In genomic region chr2:228164718-228165117, GRCh38 we compare ENCODE assay signal across 36 cellular contexts. TPM values are rescaled to one million over a fixed set of nuclear protein-coding genes. Genes with fewer than 3 reads are reported as not detected.
"Had no signal": no experiment of that assay in that cellular context is flagged by ENCODE, and none has a peak within 500 bp of the region (broad histone marks: within the 10 kb centered on the region; RNA-seq: fewer than 3 reads in every experiment).

No MANE protein-coding gene starts in this region.

- DNase-seq: activated effector memory CD4-positive, alpha-beta T cell treated with anti-CD3 and anti-CD28 coated beads, Interleukin-2, amount 50 U/mL, for 16 hours; activated effector memory CD4-positive, alpha-beta T cell treated with Interleukin-2 at 50 U/mL for 16 hours; activated gamma-delta T cell; activated gamma-delta T cell treated with Interleukin-2 at 50 U/mL for 16 hours; activated naive CD4-positive, alpha-beta T cell; activated naive CD4-positive, alpha-beta T cell treated with anti-CD3 and anti-CD28 coated beads for 36 hours; activated naive CD4-positive, alpha-beta T cell treated with anti-CD3 and anti-CD28 coated beads, Interleukin-2, amount 10 ng/mL, durations not matched to agents 7 days and 5 days; activated naive CD4-positive, alpha-beta T cell treated with anti-CD3 and anti-CD28 coated beads, Interleukin-2, amount 50 U/mL, for 16 hours; activated naive CD4-positive, alpha-beta T cell treated with Interleukin-2 at 50 U/mL for 16 hours; activated naive CD8-positive, alpha-beta T cell treated with anti-CD3 and anti-CD28 coated beads for 36 hours; activated naive CD8-positive, alpha-beta T cell treated with anti-CD3 and anti-CD28 coated beads, Interleukin-2, amount 10 ng/mL, durations not matched to agents 7 days and 5 days; activated naive CD8-positive, alpha-beta T cell treated with anti-CD3 and anti-CD28 coated beads, Interleukin-2, amount 50 U/mL, for 24 hours; activated T-cell treated with anti-CD3 and anti-CD28 coated beads, Interleukin-2, amount 50 U/mL, for 1 hour; activated T-cell treated with anti-CD3 and anti-CD28 coated beads, Interleukin-2, amount 50 U/mL, for 24 hours; activated T-cell treated with anti-CD3 and anti-CD28 coated beads, Interleukin-2, amount 50 U/mL, for 4 hours; activated T-cell treated with anti-CD3 and anti-CD28 coated beads, Interleukin-2, amount 50 U/mL, for 48 hours; activated T-cell treated with anti-CD3 and anti-CD28 coated beads, Interleukin-2, amount 50 U/mL, for 72 hours; adrenal gland; amniotic stem cell; amygdala; anterior cingulate cortex; aorta; body of pancreas; brain microvascular endothelial cell; caudate nucleus; central memory CD4-positive, alpha-beta T cell; cerebellar nuclear complex had no signal

- ATAC-seq: activated naive CD4-positive, alpha-beta T cell treated with anti-CD3 and anti-CD28 coated beads, Interleukin-2, amount 50 U/mL, for 72 hours; activated naive CD8-positive, alpha-beta T cell treated with anti-CD3 and anti-CD28 coated beads, Interleukin-2, amount 50 U/mL, for 24 hours; activated T-cell treated with anti-CD3 and anti-CD28 coated beads, Interleukin-2, amount 50 U/mL, for 4 hours; activated T-cell treated with anti-CD3 and anti-CD28 coated beads, Interleukin-2, amount 50 U/mL, for 72 hours; activated T-helper 17 cell treated with anti-CD3 and anti-CD28 coated beads, Interleukin-2, amount 50 U/mL, for 72 hours; body of pancreas had no signal

- H3K4me1 ChIP-seq: adrenal gland, ascending aorta, body of pancreas, breast epithelium had no signal

- FAIRE-seq: astrocyte had no signal

- H3K27me3 ChIP-seq: adrenal gland, ascending aorta, body of pancreas, brain microvascular endothelial cell, breast epithelium, cardiac muscle cell had no signal

- H3K27ac ChIP-seq: adrenal gland, ascending aorta, body of pancreas, brain microvascular endothelial cell, breast epithelium, cardiac muscle cell had no signal

- H3K36me3 ChIP-seq: adrenal gland, ascending aorta, brain microvascular endothelial cell, breast epithelium had no signal

- H3K4me3 ChIP-seq: adrenal gland, ascending aorta, body of pancreas, breast epithelium, cardiac muscle cell had no signal

- H3K9me3 ChIP-seq: adrenal gland, ascending aorta, body of pancreas, breast epithelium had no signal

RNA-seq across cellular contexts. Expression of gene SPHKAP, which starts 16.8 kb away (rescaled TPM):
- total RNA-seq: activated naive CD4-positive, alpha-beta T cell treated with anti-CD3 and anti-CD28 coated beads for 36 hours; activated naive CD4-positive, alpha-beta T cell treated with anti-CD3 and anti-CD28 coated beads, Interleukin-2, amount 50 U/mL, for 72 hours; activated naive CD8-positive, alpha-beta T cell treated with anti-CD3 and anti-CD28 coated beads for 36 hours; activated naive CD8-positive, alpha-beta T cell treated with anti-CD3 and anti-CD28 coated beads, Interleukin-2, amount 10 ng/mL, durations not matched to agents 7 days and 5 days; activated T-cell treated with anti-CD3 and anti-CD28 coated beads, Interleukin-2, amount 50 U/mL, for 4 hours; activated T-cell treated with anti-CD3 and anti-CD28 coated beads, Interleukin-2, amount 50 U/mL, for 72 hours; activated T-helper 1 cell treated with anti-CD3 and anti-CD28 coated beads, Interleukin-12 subunit alpha, Interleukin-12 subunit beta, Interleukin-2, Interleukin-4 antibody, amounts not matched to agents 30 ng/mL and 10 ng/mL and 1 ng/mL, durations not matched to agents 14 hours and 24 hours and 36 hours; activated T-helper 17 cell treated with anti-CD3 and anti-CD28 coated beads, Interleukin-2, amount 50 U/mL, for 72 hours; activated T-helper 2 cell treated with anti-CD3 and anti-CD28 coated beads, Interferon-gamma antibody, Interleukin-2, Interleukin-4, amounts not matched to agents 10 μg/mL and 5 μg/mL and 100 μg/mL, durations not matched to agents 14 hours and 24 hours and 36 hours; ascending aorta; astrocyte; body of pancreas; chondrocyte had no signal
- polyA plus RNA-seq: aorta had no signal
